2 cellular contexts compared by ENCODE assay signal in the genomic region with DNA sequence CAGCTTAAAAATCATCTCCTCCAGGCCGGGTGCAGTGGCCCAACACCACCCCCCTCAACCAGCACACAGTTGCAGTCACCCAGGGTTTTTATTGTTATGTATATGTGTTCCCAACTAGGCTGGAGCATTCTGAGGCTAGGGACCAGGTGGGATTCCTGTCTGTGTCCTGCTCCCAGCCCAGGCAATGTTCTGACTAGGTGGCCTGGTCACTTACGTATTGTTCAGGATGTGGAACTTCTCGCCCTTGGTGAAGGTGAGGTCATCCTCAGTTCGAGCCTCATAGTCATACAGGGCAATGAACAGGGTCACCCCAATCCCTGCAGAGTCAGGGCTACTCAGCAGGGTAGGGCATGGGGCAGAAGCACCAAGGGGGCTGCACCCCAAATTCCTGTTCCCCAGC.
TF ChIP-seq lines count a peak whose summit lies in the region.

No MANE protein-coding gene starts in this region.

TF ChIP-seq in HEK293, 187 proteins besides CTCF, POLR2A, EP300 and RAD21:
- TF ChIP-seq ZNF747 (tag by site-specific recombination; IDR thresholded peaks at IDR 0.05) (no peak), ZNF600 (tag by site-specific recombination; IDR thresholded peaks at IDR 0.05) (peak; percentile 38; the same call in 1 of the 2 replicates), YY2 (tag by site-specific recombination; IDR thresholded peaks at IDR 0.05) (no peak)
- TF ChIP-seq, protein P1, sequence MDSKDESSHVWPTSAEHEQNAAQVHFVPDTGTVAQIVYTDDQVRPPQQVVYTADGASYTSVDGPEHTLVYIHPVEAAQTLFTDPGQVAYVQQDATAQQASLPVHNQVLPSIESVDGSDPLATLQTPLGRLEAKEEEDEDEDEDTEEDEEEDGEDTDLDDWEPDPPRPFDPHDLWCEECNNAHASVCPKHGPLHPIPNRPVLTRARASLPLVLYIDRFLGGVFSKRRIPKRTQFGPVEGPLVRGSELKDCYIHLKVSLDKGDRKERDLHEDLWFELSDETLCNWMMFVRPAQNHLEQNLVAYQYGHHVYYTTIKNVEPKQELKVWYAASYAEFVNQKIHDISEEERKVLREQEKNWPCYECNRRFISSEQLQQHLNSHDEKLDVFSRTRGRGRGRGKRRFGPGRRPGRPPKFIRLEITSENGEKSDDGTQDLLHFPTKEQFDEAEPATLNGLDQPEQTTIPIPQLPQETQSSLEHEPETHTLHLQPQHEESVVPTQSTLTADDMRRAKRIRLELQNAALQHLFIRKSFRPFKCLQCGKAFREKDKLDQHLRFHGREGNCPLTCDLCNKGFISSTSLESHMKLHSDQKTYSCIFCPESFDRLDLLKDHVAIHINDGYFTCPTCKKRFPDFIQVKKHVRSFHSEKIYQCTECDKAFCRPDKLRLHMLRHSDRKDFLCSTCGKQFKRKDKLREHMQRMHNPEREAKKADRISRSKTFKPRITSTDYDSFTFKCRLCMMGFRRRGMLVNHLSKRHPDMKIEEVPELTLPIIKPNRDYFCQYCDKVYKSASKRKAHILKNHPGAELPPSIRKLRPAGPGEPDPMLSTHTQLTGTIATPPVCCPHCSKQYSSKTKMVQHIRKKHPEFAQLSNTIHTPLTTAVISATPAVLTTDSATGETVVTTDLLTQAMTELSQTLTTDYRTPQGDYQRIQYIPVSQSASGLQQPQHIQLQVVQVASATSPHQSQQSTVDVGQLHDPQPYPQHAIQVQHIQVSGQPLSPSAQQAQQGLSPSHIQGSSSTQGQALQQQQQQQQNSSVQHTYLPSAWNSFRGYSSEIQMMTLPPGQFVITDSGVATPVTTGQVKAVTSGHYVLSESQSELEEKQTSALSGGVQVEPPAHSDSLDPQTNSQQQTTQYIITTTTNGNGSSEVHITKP (tag by site-specific recombination; IDR thresholded peaks at IDR 0.05), result 0 out of 2 replicates have a peak, but pooled peaks have one; percentile 15
TF ChIP-seq in HEK293: peak in this region for 2.

TF ChIP-seq in GM12878, 131 proteins besides CTCF, POLR2A, EP300 and RAD21:
- TF ChIP-seq CEBPB (IDR thresholded peaks at IDR 0.05; ENCODE audit: borderline replicate concordance in 1 of 2, low read depth in 2 of 2, low read length in 2 of 2), result no peak
- TF ChIP-seq NFIC (IDR thresholded peaks at IDR 0.05; ENCODE audit: low read depth, low read length), result no peak
- TF ChIP-seq, protein P2, sequence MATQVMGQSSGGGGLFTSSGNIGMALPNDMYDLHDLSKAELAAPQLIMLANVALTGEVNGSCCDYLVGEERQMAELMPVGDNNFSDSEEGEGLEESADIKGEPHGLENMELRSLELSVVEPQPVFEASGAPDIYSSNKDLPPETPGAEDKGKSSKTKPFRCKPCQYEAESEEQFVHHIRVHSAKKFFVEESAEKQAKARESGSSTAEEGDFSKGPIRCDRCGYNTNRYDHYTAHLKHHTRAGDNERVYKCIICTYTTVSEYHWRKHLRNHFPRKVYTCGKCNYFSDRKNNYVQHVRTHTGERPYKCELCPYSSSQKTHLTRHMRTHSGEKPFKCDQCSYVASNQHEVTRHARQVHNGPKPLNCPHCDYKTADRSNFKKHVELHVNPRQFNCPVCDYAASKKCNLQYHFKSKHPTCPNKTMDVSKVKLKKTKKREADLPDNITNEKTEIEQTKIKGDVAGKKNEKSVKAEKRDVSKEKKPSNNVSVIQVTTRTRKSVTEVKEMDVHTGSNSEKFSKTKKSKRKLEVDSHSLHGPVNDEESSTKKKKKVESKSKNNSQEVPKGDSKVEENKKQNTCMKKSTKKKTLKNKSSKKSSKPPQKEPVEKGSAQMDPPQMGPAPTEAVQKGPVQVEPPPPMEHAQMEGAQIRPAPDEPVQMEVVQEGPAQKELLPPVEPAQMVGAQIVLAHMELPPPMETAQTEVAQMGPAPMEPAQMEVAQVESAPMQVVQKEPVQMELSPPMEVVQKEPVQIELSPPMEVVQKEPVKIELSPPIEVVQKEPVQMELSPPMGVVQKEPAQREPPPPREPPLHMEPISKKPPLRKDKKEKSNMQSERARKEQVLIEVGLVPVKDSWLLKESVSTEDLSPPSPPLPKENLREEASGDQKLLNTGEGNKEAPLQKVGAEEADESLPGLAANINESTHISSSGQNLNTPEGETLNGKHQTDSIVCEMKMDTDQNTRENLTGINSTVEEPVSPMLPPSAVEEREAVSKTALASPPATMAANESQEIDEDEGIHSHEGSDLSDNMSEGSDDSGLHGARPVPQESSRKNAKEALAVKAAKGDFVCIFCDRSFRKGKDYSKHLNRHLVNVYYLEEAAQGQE (IDR thresholded peaks at IDR 0.05; ENCODE audit: low read depth, low read length), result no peak
- TF ChIP-seq BRCA1 (IDR thresholded peaks at IDR 0.05; ENCODE audit: low read depth, low read length), result no peak
- peak; percentile 83 for TF ChIP-seq ATF7 (IDR thresholded peaks at IDR 0.05; ENCODE audit: low read depth)
- TF ChIP-seq ZZZ3 (IDR thresholded peaks at IDR 0.05; ENCODE audit: control insufficient read depth, insufficient read length, low read depth), result no peak
- TF ChIP-seq RB1 (IDR thresholded peaks at IDR 0.05; ENCODE audit: borderline replicate concordance), result no peak
- peak; percentile 66; the same call in 1 of the 2 replicates for TF ChIP-seq ZBED1 (IDR thresholded peaks at IDR 0.05; ENCODE audit: borderline replicate concordance)
- no peak for TF ChIP-seq ZNF274 (IDR thresholded peaks at IDR 0.05; ENCODE audit: insufficient read depth, insufficient read length)
- TF ChIP-seq PAX8 (IDR thresholded peaks at IDR 0.05), result no peak
- TF ChIP-seq DPF2 (IDR thresholded peaks at IDR 0.05), result peak; percentile 61; the same call in 1 of the 2 replicates
- TF ChIP-seq EED (IDR thresholded peaks at IDR 0.05; ENCODE audit: low read depth), result no peak; the same call in 1 of the 2 replicates
- no peak for TF ChIP-seq CHD4 (IDR thresholded peaks at IDR 0.05)
- TF ChIP-seq IKZF1 (conservative IDR thresholded peaks at IDR 0.05), result peak; percentile 60
- peak; percentile 17; the same call in 1 of the 2 replicates for TF ChIP-seq CREM (IDR thresholded peaks at IDR 0.05; ENCODE audit: low read depth)
- TF ChIP-seq NRF1 (conservative IDR thresholded peaks at IDR 0.05; ENCODE audit: low read depth, low read length), result no peak
- TF ChIP-seq WRNIP1 (IDR thresholded peaks at IDR 0.05; ENCODE audit: borderline replicate concordance, low read depth, low read length), result no peak
- peak; percentile 28; the same call in 1 of the 2 replicates for TF ChIP-seq GATAD2B (conservative IDR thresholded peaks at IDR 0.05; ENCODE audit: low read depth)
- TF ChIP-seq, protein P3, sequence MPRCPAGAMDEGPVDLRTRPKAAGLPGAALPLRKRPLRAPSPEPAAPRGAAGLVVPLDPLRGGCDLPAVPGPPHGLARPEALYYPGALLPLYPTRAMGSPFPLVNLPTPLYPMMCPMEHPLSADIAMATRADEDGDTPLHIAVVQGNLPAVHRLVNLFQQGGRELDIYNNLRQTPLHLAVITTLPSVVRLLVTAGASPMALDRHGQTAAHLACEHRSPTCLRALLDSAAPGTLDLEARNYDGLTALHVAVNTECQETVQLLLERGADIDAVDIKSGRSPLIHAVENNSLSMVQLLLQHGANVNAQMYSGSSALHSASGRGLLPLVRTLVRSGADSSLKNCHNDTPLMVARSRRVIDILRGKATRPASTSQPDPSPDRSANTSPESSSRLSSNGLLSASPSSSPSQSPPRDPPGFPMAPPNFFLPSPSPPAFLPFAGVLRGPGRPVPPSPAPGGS (IDR thresholded peaks at IDR 0.05; ENCODE audit: borderline replicate concordance, insufficient read depth, low read depth, low read length, poor library complexity, severe bottlenecking), result no peak
- TF ChIP-seq IKZF2 (IDR thresholded peaks at IDR 0.05), result peak in 1 of 2 experiments; percentile 17; a peak in 2 of 4 replicates
- peak; percentile 34 for TF ChIP-seq JUNB (IDR thresholded peaks at IDR 0.05)
- no peak for TF ChIP-seq NFXL1 (IDR thresholded peaks at IDR 0.05; ENCODE audit: borderline replicate concordance)
- TF ChIP-seq MEF2B (IDR thresholded peaks at IDR 0.05; ENCODE audit: partially characterized antibody, poor library complexity, severe bottlenecking), result no peak
TF ChIP-seq in GM12878: peak in this region for 8.
